16 cellular contexts compared by ENCODE assay signal in genomic region chr16:4329354-4329775, GRCh38. TPM values are rescaled to one million over a fixed set of nuclear protein-coding genes. Genes with fewer than 3 reads are reported as not detected.
DNase-seq lines count a peak whose midpoint lies in the region; ATAC-seq and TF ChIP-seq lines count a peak whose summit lies in the region.
"Had no signal": no experiment of that assay in that cellular context is flagged by ENCODE, and none has a peak within 500 bp of the region (broad histone marks: within the 10 kb centered on the region; RNA-seq: fewer than 3 reads in every experiment).

No MANE protein-coding gene starts in this region.

- H3K27ac ChIP-seq in BLaER1 treated with 17β-estradiol and CSF1 and Interleukin-3, amounts not matched to agents 10 nM and 100 nM: peak overlapping the region; percentile 17 to 93 (median 88); a peak in 15 of 22 replicates
- H3K27ac ChIP-seq in body of pancreas: peak overlapping the region; percentile 70 to 88 (median 76)
- peak overlapping the region; percentile 46 to 76 for H3K27ac ChIP-seq in liver (ENCODE audit: low read depth in 1 of 2, low read length in 2 of 2)
- H3K27ac ChIP-seq in gastrocnemius medialis: peak overlapping the region; percentile 68 to 74 (median 72)
- H3K27ac ChIP-seq: PC-9 had no signal

- TF ChIP-seq CTCF in body of pancreas (IDR thresholded peaks at IDR 0.05) (no peak), liver (IDR thresholded peaks at IDR 0.05; ENCODE audit: low read depth, low read length, missing input control) (no peak), gastrocnemius medialis (IDR thresholded peaks at IDR 0.05 in 4 of 5, conservative IDR thresholded peaks at IDR 0.05 in 1 of 5) (no peak)

- H3K4me2 ChIP-seq in BLaER1 treated with 17β-estradiol and CSF1 and Interleukin-3, amounts not matched to agents 10 nM and 100 nM: peak overlapping the region; percentile 93 to 99 (median 98)
- H3K4me2 ChIP-seq: PC-9 had no signal

- H3K27me3 ChIP-seq in BLaER1 treated with 17β-estradiol and CSF1 and Interleukin-3, amounts not matched to agents 10 nM and 100 nM: no peaks in the 10 kb centered on the region
- H3K27me3 ChIP-seq in body of pancreas (no peaks in the 10 kb centered on the region), liver (ENCODE audit: control insufficient read depth in 4 of 4, insufficient read depth in 4 of 4, low read length in 3 of 4) (no peaks in the 10 kb centered on the region), gastrocnemius medialis (no peaks in the 10 kb centered on the region)

- DNase-seq in body of pancreas (no peak), gastrocnemius medialis (no peak), NCI-H1048 (lab: John Stamatoyannopoulos, UW) (no peak), NCI-H510A treated with DMSO at 0.1 percent for 48 hours (lab: John Stamatoyannopoulos, UW) (no peak), NCI-H226 (no peak), midbrain (lab: John Stamatoyannopoulos, UW) (no peak)
- DNase-seq: AML-193, DMS 273 treated with DMSO at 0.1 percent for 48 hours, H7, KG1, NCI-H1417 treated with DMSO at 0.1 percent for 48 hours, NCI-H526, PC-9 had no signal

- peak overlapping the region; percentile 77 to 88 (median 83); a peak in 18 of 22 replicates for H3K9ac ChIP-seq in BLaER1 treated with 17β-estradiol and CSF1 and Interleukin-3, amounts not matched to agents 10 nM and 100 nM
- H3K9ac ChIP-seq in liver (ENCODE audit: low read depth in 1 of 2, low read length in 2 of 2): no peak overlapping the region

- TF ChIP-seq RAD21 in liver (IDR thresholded peaks at IDR 0.05): no peak

- H3K36me3 ChIP-seq in BLaER1 treated with 17β-estradiol and CSF1 and Interleukin-3, amounts not matched to agents 10 nM and 100 nM: peaks cover 0 to 23% (median 15%) of the 10 kb centered on the region in 11 experiments; a peak in 17 of 22 replicates
- H3K36me3 ChIP-seq in body of pancreas (replicated peaks in 1 of 2; ENCODE audit: insufficient read depth in 1 of 2, low read depth in 2 of 2) (no peaks in the 10 kb centered on the region), liver (ENCODE audit: control insufficient read depth in 4 of 4, insufficient read depth in 3 of 4, low read depth in 1 of 4, low read length in 3 of 4) (no peaks in the 10 kb centered on the region), gastrocnemius medialis (no peaks in the 10 kb centered on the region)

- H3K4me1 ChIP-seq in BLaER1 treated with 17β-estradiol and CSF1 and Interleukin-3, amounts not matched to agents 10 nM and 100 nM: peaks cover 52 to 60% (median 56%) of the 10 kb centered on the region in 10 experiments
- H3K4me1 ChIP-seq in body of pancreas: peaks cover 35% of the 10 kb centered on the region
- peaks cover 5 to 25% (median 11%) of the 10 kb centered on the region in 4 donors for H3K4me1 ChIP-seq in liver (ENCODE audit: control insufficient read depth in 4 of 4, insufficient read depth in 4 of 4, low read length in 3 of 4)
- peaks cover 26 to 29% of the 10 kb centered on the region in 2 donors for H3K4me1 ChIP-seq in gastrocnemius medialis

- 68 to 100% methylated on average over 1 to 7 of the region's 7 CpGs for WGBS in body of pancreas, 2 donors
- 71% methylated on average over 7 of the region's 7 CpGs for WGBS in liver

- H3K4me3 ChIP-seq in BLaER1 treated with 17β-estradiol and CSF1 and Interleukin-3, amounts not matched to agents 10 nM and 100 nM: peak overlapping the region in 1 of 10 experiments; percentile 66; a peak in 2 of 20 replicates
- no peak overlapping the region for H3K4me3 ChIP-seq in body of pancreas
- H3K4me3 ChIP-seq in liver (ENCODE audit: low read depth in 1 of 3, low read length in 3 of 3): no peak overlapping the region
- H3K4me3 ChIP-seq in gastrocnemius medialis: no peak overlapping the region
- H3K4me3 ChIP-seq: PC-9, skin epidermis had no signal

- intact Hi-C loops in body of pancreas (cut with DNase I) (no loop called here), gastrocnemius medialis (cut with DNase I; ENCODE audit: low total_unique reads) (loop anchor here (5.0 kb wide), 1 partner anchor 57 kb away; the partner anchor contains the start of gene TFAP4)

- no peak for TF ChIP-seq POLR2A in body of pancreas (IDR thresholded peaks at IDR 0.05)
- no peak for TF ChIP-seq POLR2A in gastrocnemius medialis (IDR thresholded peaks at IDR 0.05)

- no peaks in the 10 kb centered on the region for H3K9me3 ChIP-seq in BLaER1 treated with 17β-estradiol and CSF1 and Interleukin-3, amounts not matched to agents 10 nM and 100 nM (replicated peaks in 1 of 11)
- H3K9me3 ChIP-seq in body of pancreas (no peaks in the 10 kb centered on the region), liver (ENCODE audit: control insufficient read depth in 4 of 4, low read length in 3 of 4) (no peaks in the 10 kb centered on the region), gastrocnemius medialis (no peaks in the 10 kb centered on the region)

- peaks cover 9 to 85% (median 26%) of the 10 kb centered on the region in 11 experiments; a peak in 19 of 22 replicates for H4K20me1 ChIP-seq in BLaER1 treated with 17β-estradiol and CSF1 and Interleukin-3, amounts not matched to agents 10 nM and 100 nM

- in situ Hi-C loops in gastrocnemius medialis (cut with MboI; ENCODE audit: low sequenced_read_pairs in 4 of 4): loop anchor here in 1 of 4 donors (25.0 kb wide), 1 partner anchor 142 kb away; no protein-coding TSS in a partner anchor

- ATAC-seq in body of pancreas (no peak), gastrocnemius medialis (no peak)

TF ChIP-seq in liver, 16 proteins besides CTCF, POLR2A, EP300 and RAD21:
- TF ChIP-seq FOXA2 (IDR thresholded peaks at IDR 0.05) (no peak), GABPA (IDR thresholded peaks at IDR 0.05 in 1 of 2, conservative IDR thresholded peaks at IDR 0.05 in 1 of 2) (no peak), MAX (IDR thresholded peaks at IDR 0.05) (no peak), YY1 (IDR thresholded peaks at IDR 0.05) (no peak), ATF3 (IDR thresholded peaks at IDR 0.05) (no peak), FOXA1 (IDR thresholded peaks at IDR 0.05) (no peak), SP1 (IDR thresholded peaks at IDR 0.05) (no peak), JUND (IDR thresholded peaks at IDR 0.05) (no peak), EGR1 (IDR thresholded peaks at IDR 0.05; ENCODE audit: low read depth in 2 of 2) (no peak), NR2F2 (IDR thresholded peaks at IDR 0.05) (no peak), HNF4A (conservative IDR thresholded peaks at IDR 0.05) (no peak), ZBTB33 (IDR thresholded peaks at IDR 0.05) (no peak)

RNA-seq across cellular contexts. Expression of gene GLIS2, which starts 13.5 kb away (rescaled TPM):
- total RNA-seq in body of pancreas (1 to 10 TPM; 6.0 to 6.3 TPM), liver (1 to 10 TPM; 1.0 to 1.2 TPM), gastrocnemius medialis (under 1 TPM in 3 of 4 donors, not detected in 1; 0.81 to 0.95 (median 0.95) TPM)
- 1 to 10 TPM in 1 of 2 donors, under 1 TPM in 1; 0.68 to 1.4 TPM for polyA plus RNA-seq in liver

RNA-seq across cellular contexts. Expression of gene PAM16, which starts 21.8 kb away (rescaled TPM):
- total RNA-seq in body of pancreas (10 to 100 TPM; 25.9 to 27.7 TPM), liver (10 to 100 TPM; 14.0 to 23.8 TPM), gastrocnemius medialis (100 to 1,000 TPM; 112 to 174 (median 132) TPM)
- polyA plus RNA-seq in liver: 10 to 100 TPM; 35.3 to 70.5 TPM

RNA-seq across cellular contexts. Expression of gene VASN, which starts 42.3 kb away (rescaled TPM):
- total RNA-seq in body of pancreas: 10 to 100 TPM; 14.3 to 22.1 TPM
- 10 to 100 TPM; 19.7 to 22.7 TPM for total RNA-seq in liver
- 10 to 100 TPM in 1 of 2 donors, 1 to 10 TPM in 1; 6.2 to 26.9 TPM for polyA plus RNA-seq in liver
- total RNA-seq in gastrocnemius medialis: 10 to 100 TPM in 1 of 4 donors, 1 to 10 TPM in 3; 2.4 to 12.8 (median 3.7) TPM

RNA-seq across cellular contexts. Expression of gene TFAP4, which starts 56.5 kb away (rescaled TPM):
- total RNA-seq in body of pancreas: 10 to 100 TPM in 1 of 2 donors, 1 to 10 TPM in 1; 8.3 to 18.8 TPM
- total RNA-seq in liver: 1 to 10 TPM; 2.8 to 3.8 TPM
- 1 to 10 TPM; 1.5 to 3.5 TPM for polyA plus RNA-seq in liver
- total RNA-seq in gastrocnemius medialis: 1 to 10 TPM; 3.2 to 5.0 (median 4.1) TPM

Comparison
In these comparisons a context has a peak if more than half of its experiments do, and no peak if none do; other contexts are left out.
1. H3K9ac ChIP-seq: peak in BLaER1 treated with 17β-estradiol and CSF1 and Interleukin-3, amounts not matched to agents 10 nM and 100 nM (11 of 11); none in liver (0 of 2).
2. Peak in every context shown above with its lines, with median percentiles within 50 percentile points of each other: H3K27ac ChIP-seq.